In the genomic region with DNA sequence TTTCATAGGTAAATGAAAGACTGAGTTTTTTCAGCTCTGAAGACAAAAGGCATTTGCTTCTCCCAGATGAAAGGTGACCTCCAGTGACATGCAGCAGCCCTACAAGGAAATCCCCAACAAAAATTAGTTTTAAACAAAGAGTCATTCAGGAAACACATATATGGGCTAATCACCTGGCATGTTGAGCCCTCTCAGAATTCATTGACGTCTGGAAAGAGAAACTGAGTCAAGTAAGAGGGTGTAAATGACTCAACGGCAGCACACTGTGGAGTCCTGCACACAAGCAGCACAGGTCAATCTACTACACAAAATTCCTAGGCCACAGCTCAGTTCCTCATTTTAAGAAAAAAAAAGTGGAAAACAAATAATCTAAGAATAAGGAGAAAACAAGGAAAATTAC, we compare ENCODE assay signal across 19 cellular contexts.
"Had no signal": no experiment of that assay in that cellular context is flagged by ENCODE, and none has a peak within 500 bp of the region (broad histone marks: within the 10 kb centered on the region; RNA-seq: fewer than 3 reads in every experiment).

No MANE protein-coding gene starts in this region.

- H3K27me3 ChIP-seq: SJSA1 had no signal

- FAIRE-seq: RCC 7860 had no signal

- DNase-seq: KBM-7; NCI-H1092; NCI-H1105 treated with DMSO at 0.1 percent for 48 hours; NCI-H1417 treated with DMSO at 0.1 percent for 48 hours; NCI-H146; NCI-H1694 treated with DMSO at 0.1 percent for 48 hours; NCI-H1930; NCI-H2171 treated with DMSO at 0.1 percent for 48 hours; NCI-H446 treated with DMSO at 0.1 percent for 48 hours; NCI-H510A treated with DMSO at 0.1 percent for 48 hours; NCI-H69; NCI-H774; NK-92 treated with Interleukin-12 subunit alpha and Interleukin-12 subunit beta, amount 100 ng/mL, for 24 hours; Right ventricle myocardium superior; RPMI8226; SIG-M5 had no signal

- H3K27ac ChIP-seq: SJSA1, SK-N-MC had no signal

- H3K4me3 ChIP-seq: SJSA1, SK-N-MC had no signal

- H3K36me3 ChIP-seq: SJSA1 had no signal

- H3K4me1 ChIP-seq: SJSA1 had no signal

- H3K9me3 ChIP-seq: SJSA1 had no signal
